8 cellular contexts compared by ENCODE assay signal in the genomic region with DNA sequence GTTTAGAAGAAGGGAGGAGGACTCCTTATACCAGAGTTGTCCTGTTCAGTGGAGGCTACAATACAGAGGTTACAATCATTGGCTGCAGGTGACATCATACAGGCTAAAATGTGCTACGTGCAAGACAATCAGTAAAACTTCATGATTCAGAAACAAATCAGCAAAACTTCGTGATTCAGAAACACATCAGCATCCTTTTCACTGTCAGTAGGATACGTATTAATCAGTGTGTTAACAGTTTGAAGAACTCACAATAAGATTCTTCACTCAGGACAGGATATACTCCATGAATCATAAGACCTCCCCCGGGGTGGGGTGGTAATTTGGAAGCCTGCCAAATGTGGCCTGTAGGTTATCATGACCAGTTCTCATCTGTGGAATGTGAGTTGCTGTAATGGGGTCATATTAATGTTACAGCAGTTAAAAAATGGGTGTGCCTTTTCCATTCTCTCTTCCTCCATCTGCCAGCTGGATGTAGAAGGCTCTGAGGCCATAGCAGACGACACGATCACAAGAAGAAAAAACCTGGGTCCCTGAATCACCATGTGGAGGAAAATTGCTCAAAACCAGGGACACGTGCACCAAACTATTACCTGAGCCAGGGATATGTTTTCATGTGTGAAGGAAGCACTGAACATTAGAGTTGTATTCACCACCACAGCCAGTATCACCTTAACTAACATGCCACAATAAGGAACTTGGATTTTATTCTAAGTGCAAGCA.
DNase-seq lines count a peak whose midpoint lies in the region; TF ChIP-seq lines count a peak whose summit lies in the region.

No MANE protein-coding gene starts in this region.

- no peak overlapping the region for H3K4me3 ChIP-seq in fibroblast of villous mesenchyme (ENCODE audit: low read depth, low read length)

- TF ChIP-seq CTCF in fibroblast of villous mesenchyme (IDR thresholded peaks at IDR 0.05; ENCODE audit: insufficient read depth, low read depth, low read length): no peak

- DNase-seq in activated effector memory CD4-positive, alpha-beta T cell treated with anti-CD3 and anti-CD28 coated beads, Interleukin-2, amount 50 U/mL, for 16 hours: peak; percentile 64
- DNase-seq in activated effector memory CD4-positive, alpha-beta T cell treated with Interleukin-2 at 50 U/mL for 16 hours: no peak
- DNase-seq in SK-MEL-5 (ENCODE audit: low read depth, low spot score) (peak; percentile 59), fibroblast of villous mesenchyme (ENCODE audit: low read depth) (peak; percentile 93), activated gamma-delta T cell (lab: John Stamatoyannopoulos, UW) (no peak), mesenteric fat pad (ENCODE audit: low spot score) (no peak), putamen (ENCODE audit: low spot score) (no peak)
- DNase-seq in stimulated activated CD8-positive, alpha-beta memory T cell treated with anti-CD3 and anti-CD28 coated beads, Interleukin-7, amount 100 ng/mL, for 24 hours (ENCODE audit: low read depth): peak; percentile 9

- in situ Hi-C loops in SK-MEL-5 (cut with HindIII; ENCODE audit: low pct_unique_long_range_greater_than_20kb, low sequenced_read_pairs): no loop called here

Comparison
In these comparisons a context has a peak if more than half of its experiments do, and no peak if none do; other contexts are left out.
1. DNase-seq: peak in activated effector memory CD4-positive, alpha-beta T cell treated with anti-CD3 and anti-CD28 coated beads, Interleukin-2, amount 50 U/mL, for 16 hours (single experiment), SK-MEL-5 (single experiment), fibroblast of villous mesenchyme (single experiment) and stimulated activated CD8-positive, alpha-beta memory T cell treated with anti-CD3 and anti-CD28 coated beads, Interleukin-7, amount 100 ng/mL, for 24 hours (single experiment); none in activated effector memory CD4-positive, alpha-beta T cell treated with Interleukin-2 at 50 U/mL for 16 hours (single experiment), activated gamma-delta T cell (single experiment), mesenteric fat pad (single experiment) and putamen (single experiment).